In genomic region chr4:109795059-109795458, GRCh38 we compare ENCODE assay signal across 38 cellular contexts. TPM values are rescaled to one million over a fixed set of nuclear protein-coding genes. Genes with fewer than 3 reads are reported as not detected.
"Had no signal": no experiment of that assay in that cellular context is flagged by ENCODE, and none has a peak within 500 bp of the region (broad histone marks: within the 10 kb centered on the region; RNA-seq: fewer than 3 reads in every experiment).

No MANE protein-coding gene starts in this region.

- H3K27me3 ChIP-seq: MG63 had no signal

- H3K4me3 ChIP-seq: MG63 had no signal

- DNase-seq: Karpas-422, Kasumi-1, MG63, MM.1S, MV-4-11, NCI-H1092, NCI-H1092 treated with DMSO at 0.1 percent for 48 hours, NCI-H1105, NCI-H1105 treated with DMSO at 0.1 percent for 48 hours, NCI-H1417, NCI-H1417 treated with DMSO at 0.1 percent for 48 hours, NCI-H1436, NCI-H1436 treated with DMSO at 0.1 percent for 48 hours, NCI-H146, NCI-H1694, NCI-H1694 treated with DMSO at 0.1 percent for 48 hours, NCI-H187, NCI-H187 treated with DMSO at 0.1 percent for 48 hours, NCI-H1930, NCI-H2029, NCI-H2029 treated with DMSO at 0.1 percent for 48 hours, NCI-H2081, NCI-H2081 treated with DMSO at 0.1 percent for 48 hours, NCI-H2107, NCI-H2171, NCI-H2171 treated with DMSO at 0.1 percent for 48 hours, NCI-H2227 treated with DMSO at 0.1 percent for 48 hours, NCI-H226, NCI-H345, NCI-H446, NCI-H446 treated with DMSO at 0.1 percent for 48 hours, NCI-H510A, NCI-H510A treated with DMSO at 0.1 percent for 48 hours, NCI-H524 had no signal

- H3K36me3 ChIP-seq: MG63 had no signal

- H3K9me3 ChIP-seq: MG63 had no signal

RNA-seq across cellular contexts. Expression of gene CFI, which starts 6.7 kb away (rescaled TPM):
- total RNA-seq: NCI-H460 had no signal

RNA-seq across cellular contexts. Expression of gene RRH, which starts 32.7 kb away (rescaled TPM):
- total RNA-seq: LHCN-M2, M059J, MCF 10A, NCI-H460 had no signal

RNA-seq across cellular contexts. Expression of gene LRIT3, which starts 52.8 kb away (rescaled TPM):
- total RNA-seq: LHCN-M2, M059J, NCI-H460 had no signal
